In the genomic region with DNA sequence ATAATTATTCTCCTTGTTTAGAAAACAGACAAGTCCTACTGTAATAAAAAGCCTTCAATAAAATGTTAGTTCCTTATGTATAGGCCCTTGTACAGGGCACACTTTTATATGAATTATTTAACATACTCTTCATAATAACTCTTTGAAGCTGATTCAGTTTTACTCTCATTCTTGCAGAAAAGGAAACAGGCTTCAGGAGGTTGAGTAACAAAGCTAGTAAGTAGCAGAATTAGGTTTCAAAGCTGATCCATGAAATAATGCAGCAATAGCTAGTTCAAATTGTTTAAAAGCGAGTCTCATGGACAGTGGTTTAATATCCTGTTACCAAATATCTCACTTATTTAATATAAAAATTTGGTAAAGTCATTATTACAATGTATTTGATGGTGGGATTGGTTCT, we compare ENCODE assay signal across 29 cellular contexts. TPM values are rescaled to one million over a fixed set of nuclear protein-coding genes. Genes with fewer than 3 reads are reported as not detected.
DNase-seq lines count a peak whose midpoint lies in the region; ATAC-seq, FAIRE-seq and TF ChIP-seq lines count a peak whose summit lies in the region.
"Had no signal": no experiment of that assay in that cellular context is flagged by ENCODE, and none has a peak within 500 bp of the region (broad histone marks: within the 10 kb centered on the region; RNA-seq: fewer than 3 reads in every experiment).

No MANE protein-coding gene starts in this region.

- no peak overlapping the region for H2BK5ac ChIP-seq in IMR-90 (ENCODE audit: low read depth, low read length, poor library complexity, severe bottlenecking)

- CTCF ChIA-PET in IMR-90 (lab: Yijun Ruan, JAX): no interaction called here

- in situ Hi-C loops in IMR-90 (cut with MboI; ENCODE audit: low sequenced_read_pairs): no loop called here

- H3K9me3 ChIP-seq in IMR-90 (ENCODE audit: control insufficient read depth, insufficient read depth, low read length): peaks cover 3% of the 10 kb centered on the region; the same call in 1 of the 2 replicates
- H3K9me3 ChIP-seq in psoas muscle: peaks cover 12% of the 10 kb centered on the region
- H3K9me3 ChIP-seq: BE2C, ovary had no signal

- H3K9ac ChIP-seq in IMR-90 (ENCODE audit: low read depth, low read length): no peak overlapping the region
- H3K9ac ChIP-seq: SK-N-SH had no signal

- peaks cover 4% of the 10 kb centered on the region; the same call in 1 of the 2 replicates for H3K9me1 ChIP-seq in IMR-90 (ENCODE audit: insufficient read depth, low read length)

- H3K4me1 ChIP-seq in IMR-90 (ENCODE audit: control insufficient read depth, insufficient read depth, low read length) (peaks cover 15% of the 10 kb centered on the region), psoas muscle (peaks cover 31% of the 10 kb centered on the region)
- H3K4me1 ChIP-seq: BE2C had no signal

- no peak overlapping the region for H4K5ac ChIP-seq in IMR-90 (ENCODE audit: low read depth, low read length)

- no CpG with 5 or more reads among the region's 1 CpG for WGBS in IMR-90 (ENCODE audit: extremely low coverage in 2 of 2, insufficient read length in 1 of 2), 2 experiments
- 67 to 91% (median 69%) methylated on average over 1 of the region's 1 CpG for WGBS in psoas muscle, 3 donors

- no peak for TF ChIP-seq RAD21 in IMR-90 (IDR thresholded peaks at IDR 0.05; ENCODE audit: low read length)

- intact Hi-C loops in IMR-90 (cut with micrococcal nuclease) (no loop called here), left colon (cut with DNase I, micrococcal nuclease) (no loop called here), psoas muscle (cut with DNase I) (no loop called here)

- TF ChIP-seq POLR2A in IMR-90 (IDR thresholded peaks at IDR 0.05; ENCODE audit: low read depth, low read length): no peak

- H3K18ac ChIP-seq in IMR-90 (ENCODE audit: low read depth, low read length): no peak overlapping the region

- H3K4me3 ChIP-seq in IMR-90 (ENCODE audit: insufficient read depth, low read depth, low read length) (no peak overlapping the region), choroid plexus epithelial cell (ENCODE audit: low read depth, low read length) (no peak overlapping the region), psoas muscle (no peak overlapping the region)
- H3K4me3 ChIP-seq: GM12878, hepatocyte, ovary had no signal

- POLR2A ChIA-PET in IMR-90 (lab: Charles Lee; ENCODE audit: unreplicated experiment): no interaction called here

- no peak overlapping the region for H3K56ac ChIP-seq in IMR-90 (ENCODE audit: extremely low read depth, insufficient read depth, low read length)

- H2AK5ac ChIP-seq in IMR-90 (ENCODE audit: low read depth, low read length): no peak overlapping the region

- no peak overlapping the region for H3K27ac ChIP-seq in IMR-90 (ENCODE audit: insufficient read depth, low read length)
- no peak overlapping the region for H3K27ac ChIP-seq in psoas muscle
- H3K27ac ChIP-seq: hepatocyte, ovary, RWPE1 had no signal

- dilution Hi-C loops in IMR-90 (cut with HindIII; ENCODE audit: low sequenced_read_pairs, unreplicated experiment): no loop called here

- no peak overlapping the region for H3K14ac ChIP-seq in IMR-90 (replicated peaks; ENCODE audit: low read depth, low read length)

- H3K27me3 ChIP-seq in IMR-90 (ENCODE audit: control insufficient read depth, insufficient read depth, low read length) (no peaks in the 10 kb centered on the region), psoas muscle (ENCODE audit: insufficient read depth in 3 of 3, low read length in 2 of 3) (no peaks in the 10 kb centered on the region)
- H3K27me3 ChIP-seq: BE2C, hepatocyte, ovary had no signal

- TF ChIP-seq CTCF in IMR-90 (conservative IDR thresholded peaks at IDR 0.05; ENCODE audit: low read depth, low read length) (no peak), choroid plexus epithelial cell (conservative IDR thresholded peaks at IDR 0.05; ENCODE audit: low read depth, low read length) (no peak), psoas muscle (IDR thresholded peaks at IDR 0.05) (no peak)

- no peak overlapping the region for H2AFZ ChIP-seq in IMR-90 (replicated peaks; ENCODE audit: low read length, poor library complexity)
- H2AFZ ChIP-seq: hepatocyte had no signal

- H3K4ac ChIP-seq in IMR-90 (ENCODE audit: low read depth, low read length): no peak overlapping the region

- H2BK120ac ChIP-seq in IMR-90 (ENCODE audit: low read depth, low read length): no peak overlapping the region

- no TSS peak for BruUV-seq in IMR-90 (replicated peaks; lab: Mats Ljungman, UMichigan)

- DNase-seq in IMR-90: peak; percentile 69
- peak; percentile 50 for DNase-seq in choroid plexus epithelial cell (ENCODE audit: low read depth)
- DNase-seq in left colon: no peak
- DNase-seq in RCC 7860 (ENCODE audit: low spot score): no peak
- DNase-seq in psoas muscle: no peak
- DNase-seq in activated CD4-positive, alpha-beta T cell treated with anti-CD3 and anti-CD28 coated beads, Interleukin-2, amount 50 U/mL, for 48 hours: no peak
- DNase-seq: activated CD4-positive, alpha-beta T cell treated with anti-CD3 and anti-CD28 coated beads for 48 hours; activated naive CD4-positive, alpha-beta T cell treated with anti-CD3 and anti-CD28 coated beads for 36 hours; activated T-cell treated with anti-CD3 and anti-CD28 coated beads, Interleukin-2, amount 50 U/mL, for 72 hours; amniotic stem cell; BE2C; H7; immature natural killer cell; left ventricle myocardium superior; naive thymus-derived CD8-positive, alpha-beta T cell; NCI-H1048; NCI-H1930; NCI-H69; ovary; right cardiac atrium; SK-N-SH; T-helper 2 cell; trophoblast cell had no signal

- H3K23ac ChIP-seq in IMR-90 (ENCODE audit: low read depth, low read length): no peak overlapping the region

- H2BK15ac ChIP-seq in IMR-90 (ENCODE audit: low read depth, low read length): no peak overlapping the region

- no peak overlapping the region for H4K8ac ChIP-seq in IMR-90 (ENCODE audit: low read depth in 2 of 2, low read length in 2 of 2)

- H3K36me3 ChIP-seq in IMR-90 (ENCODE audit: control insufficient read depth, insufficient read depth, low read length) (no peaks in the 10 kb centered on the region; the same call in 1 of the 2 replicates), psoas muscle (ENCODE audit: insufficient read depth in 1 of 2, low read depth in 1 of 2) (no peaks in the 10 kb centered on the region)
- H3K36me3 ChIP-seq: BE2C, ovary had no signal

- ATAC-seq in IMR-90 (ENCODE audit: low read depth): peak; percentile 28; the same call in 1 of the 2 replicates
- peak; percentile 26 for ATAC-seq in left colon
- ATAC-seq in HG03457 (IDR thresholded peaks at IDR 0.05; ENCODE audit: unreplicated experiment): no peak
- no peak for ATAC-seq in psoas muscle
- ATAC-seq: activated T-cell treated with anti-CD3 and anti-CD28 coated beads, Interleukin-2, amount 50 U/mL, for 72 hours; GM12878; left ventricle myocardium superior; naive thymus-derived CD8-positive, alpha-beta T cell; right cardiac atrium had no signal

- H2AK9ac ChIP-seq in IMR-90 (replicated peaks; ENCODE audit: low read depth, low read length, poor library complexity): no peak overlapping the region

- H4K20me1 ChIP-seq in IMR-90 (ENCODE audit: insufficient read depth, low read length): peaks cover 42% of the 10 kb centered on the region

- no peak overlapping the region for H2BK20ac ChIP-seq in IMR-90 (ENCODE audit: low read depth, low read length)

- H4K91ac ChIP-seq in IMR-90 (ENCODE audit: insufficient read depth, low read depth, low read length): no peak overlapping the region

- peaks cover 25 to 63% of the 10 kb centered on the region in 2 experiments for H3K79me1 ChIP-seq in IMR-90 (ENCODE audit: low read depth in 1 of 2, low read length in 2 of 2)

- no peak overlapping the region for H3K4me2 ChIP-seq in IMR-90 (ENCODE audit: low read depth, low read length)
- H3K4me2 ChIP-seq: hepatocyte, SK-N-SH had no signal

- FAIRE-seq in A204.1 (lab: Jason Lieb, UNC): peak; percentile 43
- no peak for FAIRE-seq in RCC 7860 (lab: Jason Lieb, UNC)
- FAIRE-seq: frontal cortex, GM12878 had no signal

TF ChIP-seq in IMR-90, 13 proteins besides CTCF, POLR2A, EP300 and RAD21 (continues in another document):
- TF ChIP-seq CEBPB (IDR thresholded peaks at IDR 0.05; ENCODE audit: low read depth, low read length) (no peak; the same call in 1 of the 2 replicates), MAZ (IDR thresholded peaks at IDR 0.05; ENCODE audit: borderline replicate concordance, low read depth, low read length) (no peak), RFX5 (IDR thresholded peaks at IDR 0.05; ENCODE audit: low read depth, low read length) (no peak), SMC3 (IDR thresholded peaks at IDR 0.05; ENCODE audit: low read depth, low read length) (no peak), RCOR1 (IDR thresholded peaks at IDR 0.05; ENCODE audit: insufficient replicate concordance, low read length) (no peak), BHLHE40 (IDR thresholded peaks at IDR 0.05; ENCODE audit: low read depth, low read length) (no peak), MXI1 (IDR thresholded peaks at IDR 0.05; ENCODE audit: borderline replicate concordance, low read depth, low read length) (no peak), FOS (IDR thresholded peaks at IDR 0.05; ENCODE audit: low read depth, low read length) (no peak), NFE2L2 (IDR thresholded peaks at IDR 0.05; ENCODE audit: low read depth, low read length) (no peak), MAFK (IDR thresholded peaks at IDR 0.05; ENCODE audit: low read depth, low read length) (no peak)
- TF ChIP-seq, protein P1, sequence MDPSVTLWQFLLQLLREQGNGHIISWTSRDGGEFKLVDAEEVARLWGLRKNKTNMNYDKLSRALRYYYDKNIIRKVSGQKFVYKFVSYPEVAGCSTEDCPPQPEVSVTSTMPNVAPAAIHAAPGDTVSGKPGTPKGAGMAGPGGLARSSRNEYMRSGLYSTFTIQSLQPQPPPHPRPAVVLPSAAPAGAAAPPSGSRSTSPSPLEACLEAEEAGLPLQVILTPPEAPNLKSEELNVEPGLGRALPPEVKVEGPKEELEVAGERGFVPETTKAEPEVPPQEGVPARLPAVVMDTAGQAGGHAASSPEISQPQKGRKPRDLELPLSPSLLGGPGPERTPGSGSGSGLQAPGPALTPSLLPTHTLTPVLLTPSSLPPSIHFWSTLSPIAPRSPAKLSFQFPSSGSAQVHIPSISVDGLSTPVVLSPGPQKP (IDR thresholded peaks at IDR 0.05; ENCODE audit: borderline replicate concordance, low read depth, low read length): no peak

RNA-seq across cellular contexts. Expression of a gene that starts 25.0 kb away (rescaled TPM):
- 123 and 160 TPM in 2 replicates for total RNA-seq in IMR-90 (2012; rRNA removed)
- polyA plus RNA-seq in IMR-90 (2012; rRNA removed): 78.5 and 79.4 TPM in 2 replicates
- polyA plus RNA-seq in IMR-90 (2012; cell fraction: cytosol; rRNA removed): 36.3 and 53.9 TPM in 2 replicates
- polyA plus RNA-seq in IMR-90 (2012; cell fraction: nucleus; rRNA removed; ENCODE audit: low replicate concordance): 29.9 and 83.9 TPM in 2 replicates
- total RNA-seq in left colon: 10 to 100 TPM; 80.5 to 82.8 TPM
- 10 to 100 TPM; 30.5 to 53.1 (median 44.8) TPM for total RNA-seq in psoas muscle
- polyA plus RNA-seq in psoas muscle: 10 to 100 TPM; 10.5 to 20.0 (median 10.7) TPM

Comparison
In these comparisons a context has a peak if more than half of its experiments do, and no peak if none do; other contexts are left out.
1. ATAC-seq: peak in IMR-90 (single experiment) and left colon (single experiment); none in HG03457 (single experiment) and psoas muscle (0 of 4).
2. DNase-seq: peak in IMR-90 (single experiment) and choroid plexus epithelial cell (single experiment); none in left colon (0 of 2), RCC 7860 (single experiment), psoas muscle (0 of 2) and activated CD4-positive, alpha-beta T cell treated with anti-CD3 and anti-CD28 coated beads, Interleukin-2, amount 50 U/mL, for 48 hours (0 of 2).